In the genomic region with DNA sequence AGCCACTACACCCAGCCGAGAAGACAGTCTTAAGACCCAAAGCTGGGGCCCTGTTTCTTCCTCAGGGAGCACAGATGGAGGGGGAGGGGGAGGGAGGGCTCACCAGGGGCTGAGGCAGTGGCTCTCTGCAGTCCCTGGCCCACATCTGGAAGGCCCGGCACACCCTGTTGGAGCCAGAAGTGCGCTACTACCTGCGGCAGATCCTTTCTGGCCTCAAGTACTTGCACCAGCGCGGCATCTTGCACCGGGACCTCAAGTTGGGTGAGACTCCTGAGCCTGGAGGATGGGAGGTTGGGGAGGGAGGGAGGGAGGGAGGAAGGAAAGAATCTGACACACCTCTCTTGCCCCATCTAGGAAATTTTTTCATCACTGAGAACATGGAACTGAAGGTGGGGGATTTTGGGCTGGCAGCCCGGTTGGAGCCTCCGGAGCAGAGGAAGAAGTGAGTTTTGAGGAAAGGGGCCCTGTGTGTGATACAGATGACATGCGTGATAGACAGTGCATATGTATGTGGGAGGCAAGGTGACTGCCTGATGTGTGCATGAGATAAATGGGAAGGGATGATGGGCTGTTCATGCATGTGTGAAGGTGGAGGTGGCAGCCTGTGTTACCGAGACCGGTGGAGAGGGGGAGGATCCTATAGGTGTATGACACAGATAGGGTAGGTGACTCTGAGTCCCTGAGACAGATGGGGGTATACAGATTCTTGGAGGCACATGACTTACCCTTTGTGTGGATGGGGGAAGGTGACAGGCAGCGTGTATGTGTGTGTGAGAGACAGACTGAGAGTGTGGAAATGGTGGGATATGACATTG, we compare ENCODE assay signal across 8 cellular contexts. TPM values are rescaled to one million over a fixed set of nuclear protein-coding genes. Genes with fewer than 3 reads are reported as not detected.
DNase-seq lines count a peak whose midpoint lies in the region; ATAC-seq, FAIRE-seq and TF ChIP-seq lines count a peak whose summit lies in the region.

No MANE protein-coding gene starts in this region.

- H2BK5ac ChIP-seq in H1 (ENCODE audit: low read depth, low read length) = no peak overlapping the region

- H3K36me3 ChIP-seq in CD8-positive, alpha-beta T cell (ENCODE audit: insufficient read depth, low read length) = peaks cover 27% of the 10 kb centered on the region
- H3K36me3 ChIP-seq in H1 (ENCODE audit: control insufficient read depth in 2 of 4, insufficient read depth in 4 of 4, low read length in 3 of 4) = peaks cover 0 to 16% (median 10%) of the 10 kb centered on the region in 4 experiments; a peak in 5 of 8 replicates

- 89% methylated on average over 12 of the region's 13 CpGs; no CpG with 5 or more reads in 1 of the 2 experiments for WGBS in H1 (ENCODE audit: extremely low coverage in 1 of 2, insufficient coverage in 1 of 2, insufficient read length in 1 of 2, insufficient replicate concordance in 2 of 2, low coverage in 1 of 2, low lambda C conversion rate in 2 of 2, missing lambda C conversion rate in 1 of 2), 2 experiments

- peak overlapping the region; percentile 98 for H3K27ac ChIP-seq in CD8-positive, alpha-beta T cell (ENCODE audit: low read depth, low read length)
- no peak overlapping the region for H3K27ac ChIP-seq in H1 (ENCODE audit: low read depth, low read length)

- peaks cover 44% of the 10 kb centered on the region for H3K36me3 Mint-ChIP-seq in CD8-positive, alpha-beta T cell
- peaks cover 36% of the 10 kb centered on the region for H3K36me3 Mint-ChIP-seq in T-cell
- H3K36me3 Mint-ChIP-seq in osteocyte (ENCODE audit: unreplicated experiment) = peaks cover 22% of the 10 kb centered on the region

- no peaks in the 10 kb centered on the region for H3K27me3 Mint-ChIP-seq in CD8-positive, alpha-beta T cell (ENCODE audit: low read depth)
- H3K27me3 Mint-ChIP-seq in T-cell = no peaks in the 10 kb centered on the region
- H3K27me3 Mint-ChIP-seq in osteocyte (ENCODE audit: unreplicated experiment) = no peaks in the 10 kb centered on the region

- H3K4me3 Mint-ChIP-seq in CD8-positive, alpha-beta T cell = peak overlapping the region; percentile 87
- peak overlapping the region; percentile 83 to 98 (median 92) for H3K4me3 Mint-ChIP-seq in T-cell
- H3K4me3 Mint-ChIP-seq in osteocyte (ENCODE audit: unreplicated experiment) = peak overlapping the region; percentile 96

- H2BK15ac ChIP-seq in H1 (ENCODE audit: low read length) = no peak overlapping the region; the same call in 1 of the 2 replicates

- CTCF ChIA-PET in CD8-positive, alpha-beta T cell (lab: Charles Lee) = interaction anchor here (1.1 to 4.8 kb wide), 7 partner anchors 7 to 496 kb away, joined by 3 to 33 read pairs (median 6); partner anchors contain the start of gene BTBD19
- CTCF ChIA-PET in T-cell (lab: Charles Lee) (interaction anchor here in 1 of 2 donors (0.6 to 1.8 kb wide), 2 partner anchors 8 to 502 kb away, joined by 5 to 17 read pairs; partner anchors contain the start of gene BTBD19), H1 (lab: Charles Lee; ENCODE audit: partially characterized antibody) (interaction anchor here (0.6 to 5.4 kb wide), 10 partner anchors 8 to 630 kb away, joined by 3 to 33 read pairs (median 4); partner anchors contain the start of genes BEST4, BTBD19 and RPS8)

- no peak overlapping the region for H2AK5ac ChIP-seq in H1 (ENCODE audit: low read depth, low read length)

- H4K20me1 ChIP-seq in H1 (replicated peaks in 1 of 2; ENCODE audit: control insufficient read depth in 1 of 2, insufficient read depth in 2 of 2, low read length in 2 of 2) = peaks cover 0 to 10% of the 10 kb centered on the region in 2 experiments

- no peak overlapping the region for H3K9ac ChIP-seq in H1 (replicated peaks in 1 of 4; ENCODE audit: extremely low read depth in 1 of 4, low read depth in 3 of 4, low read length in 3 of 4)

- peak overlapping the region; percentile 89 for H3K27ac Mint-ChIP-seq in CD8-positive, alpha-beta T cell
- H3K27ac Mint-ChIP-seq in T-cell (peak overlapping the region; percentile 93 to 97), osteocyte (ENCODE audit: unreplicated experiment) (peak overlapping the region; percentile 87)

- intact Hi-C loops in CD8-positive, alpha-beta T cell (cut with DNase I, micrococcal nuclease) = loop anchor here (1.0 to 10.0 kb wide), 8 partner anchors 15 to 1847 kb away; partner anchors contain the start of genes KIF2C (in 1 of the 2), NASP (in 1 of the 2), RNU5D-1 (in 1 of the 2) and RPS8 (in 1 of the 2)

- peaks cover 7% of the 10 kb centered on the region; the same call in 1 of the 2 replicates for H3K23me2 ChIP-seq in H1 (ENCODE audit: low read depth, low read length)

- no peaks in the 10 kb centered on the region for H3K27me3 ChIP-seq in CD8-positive, alpha-beta T cell (ENCODE audit: insufficient read depth, low read length)
- peaks cover 0 to 5% (median 0%) of the 10 kb centered on the region in 4 experiments; a peak in 2 of 7 replicates for H3K27me3 ChIP-seq in H1 (replicated peaks in 1 of 4; ENCODE audit: control insufficient read depth in 3 of 4, extremely low read depth in 1 of 4, insufficient read depth in 3 of 4, low read length in 3 of 4)

- no peak for TF ChIP-seq POLR2A in H1 (IDR thresholded peaks at IDR 0.05; ENCODE audit: control extremely low read depth in 1 of 2, low read depth in 2 of 2, low read length in 2 of 2)

- peak; percentile 18 for ATAC-seq in CD8-positive, alpha-beta T cell
- no peak for ATAC-seq in T-cell (replicated peaks in 1 of 4)
- no peak for ATAC-seq in HG03135 (IDR thresholded peaks at IDR 0.05; ENCODE audit: unreplicated experiment)
- no peak for ATAC-seq in HG02623 (IDR thresholded peaks at IDR 0.05; ENCODE audit: unreplicated experiment)

- no peak for TF ChIP-seq RAD21 in H1 (IDR thresholded peaks at IDR 0.05 in 1 of 2, conservative IDR thresholded peaks at IDR 0.05 in 1 of 2; ENCODE audit: low read depth in 2 of 2, low read length in 2 of 2)

- peak overlapping the region; percentile 95 for H3K4me3 ChIP-seq in CD8-positive, alpha-beta T cell (ENCODE audit: low read depth, low read length)
- H3K4me3 ChIP-seq in H1 (ENCODE audit: extremely low read depth in 1 of 4, insufficient read depth in 2 of 4, low read depth in 3 of 4, low read length in 4 of 4) = no peak overlapping the region

- no peak overlapping the region for H2BK20ac ChIP-seq in H1 (ENCODE audit: low read length)

- peak in 3 of 7 experiments; percentile 49 to 63 (median 56) for DNase-seq in CD8-positive, alpha-beta T cell
- DNase-seq in T-cell (peak in 4 of 34 experiments; percentile 23 to 39 (median 32)), H1 (ENCODE audit: low read depth in 1 of 2, low spot score in 2 of 2) (no peak), osteocyte (ENCODE audit: extremely low spot score, unreplicated experiment) (no peak), pons (ENCODE audit: low spot score) (no peak), NCI-H1436 (lab: John Stamatoyannopoulos, UW) (no peak)

- H3K14ac ChIP-seq in H1 (ENCODE audit: insufficient read length) = no peak overlapping the region

- TF ChIP-seq EP300 in H1 (IDR thresholded peaks at IDR 0.05; ENCODE audit: borderline replicate concordance in 1 of 2, low read depth in 2 of 2, low read length in 2 of 2) = no peak

- H3K23ac ChIP-seq in H1 (ENCODE audit: insufficient read length) = no peak overlapping the region

- H3K4me2 ChIP-seq in H1 (ENCODE audit: insufficient read depth in 1 of 2, low read depth in 2 of 2, low read length in 2 of 2) = peak overlapping the region in 1 of 2 experiments; percentile 68; a peak in 2 of 4 replicates

- no peak overlapping the region for H4K8ac ChIP-seq in H1 (ENCODE audit: extremely low read depth, insufficient read depth, low read length)

- H2AFZ ChIP-seq in H1 (ENCODE audit: low read length) = no peak overlapping the region

- peaks cover 32% of the 10 kb centered on the region for H3K4me1 ChIP-seq in CD8-positive, alpha-beta T cell (ENCODE audit: insufficient read depth, low read length)
- H3K4me1 ChIP-seq in H1 (replicated peaks in 1 of 4; ENCODE audit: control insufficient read depth in 3 of 4, insufficient read depth in 4 of 4, low read length in 3 of 4) = peaks cover 0 to 10% (median 6%) of the 10 kb centered on the region in 4 experiments; a peak in 5 of 7 replicates

- FAIRE-seq in H1 (lab: Jason Lieb, UNC) = no peak

- no peak overlapping the region for H3K4ac ChIP-seq in H1 (replicated peaks; ENCODE audit: insufficient read length, low read depth, low read length)

- H3K9me3 Mint-ChIP-seq in CD8-positive, alpha-beta T cell = no peaks in the 10 kb centered on the region
- H3K9me3 Mint-ChIP-seq in T-cell = no peaks in the 10 kb centered on the region
- no peaks in the 10 kb centered on the region for H3K9me3 Mint-ChIP-seq in osteocyte (ENCODE audit: unreplicated experiment)

- H4K5ac ChIP-seq in H1 (ENCODE audit: insufficient read length, low read depth, low read length) = no peak overlapping the region

- H3K79me2 ChIP-seq in H1 (ENCODE audit: control insufficient read depth in 1 of 2, insufficient read depth in 2 of 2, low read length in 2 of 2) = no peaks in the 10 kb centered on the region

- H3K18ac ChIP-seq in H1 (ENCODE audit: extremely low read depth, low read length) = no peak overlapping the region

- no peaks in the 10 kb centered on the region for H3K9me3 ChIP-seq in CD8-positive, alpha-beta T cell (ENCODE audit: low read length)
- H3K9me3 ChIP-seq in H1 (ENCODE audit: insufficient read depth in 2 of 2, low read depth in 1 of 2, low read length in 1 of 2) = no peaks in the 10 kb centered on the region

- POLR2A ChIA-PET in CD8-positive, alpha-beta T cell (lab: Charles Lee) = interaction anchor here (2.1 to 9.5 kb wide), 6 partner anchors 7 to 80 kb away, joined by 5 to 189 read pairs (median 70); partner anchors contain the start of gene BTBD19
- POLR2A ChIA-PET in T-cell (lab: Charles Lee) (interaction anchor here (0.7 to 3.5 kb wide), 6 partner anchors 7 to 502 kb away, joined by 3 to 40 read pairs (median 13); partner anchors contain the start of gene BTBD19 (in 1 of the 2)), H1 (lab: Charles Lee; ENCODE audit: partially characterized antibody) (interaction anchor here (0.6 to 19.2 kb wide), 14 partner anchors 8 to 539 kb away, joined by 3 to 547 read pairs (median 7); partner anchors contain the start of genes BTBD19, RNU5D-1, RPS8 and UROD)

- no peak overlapping the region for H4K91ac ChIP-seq in H1 (replicated peaks; ENCODE audit: insufficient read length, low read length)

- peak overlapping the region; percentile 30; the same call in 1 of the 2 replicates for H2BK12ac ChIP-seq in H1 (ENCODE audit: low read depth, low read length)

- H3K79me1 ChIP-seq in H1 (ENCODE audit: low read depth, low read length) = no peaks in the 10 kb centered on the region

- no peak for TF ChIP-seq CTCF in CD8-positive, alpha-beta T cell (IDR thresholded peaks at IDR 0.05)
- TF ChIP-seq CTCF in H1 (IDR thresholded peaks at IDR 0.05; ENCODE audit: control extremely low read depth in 1 of 3, insufficient read depth in 1 of 3, low read depth in 1 of 3, low read length in 3 of 3) = no peak
- no peak for TF ChIP-seq CTCF in osteocyte (IDR thresholded peaks at IDR 0.05)

- no peak overlapping the region for H2BK120ac ChIP-seq in H1 (replicated peaks; ENCODE audit: low read depth, low read length)

- no peak overlapping the region for H3K56ac ChIP-seq in H1 (replicated peaks; ENCODE audit: insufficient read length, low read depth, low read length)

- peaks cover 43% of the 10 kb centered on the region for H3K4me1 Mint-ChIP-seq in CD8-positive, alpha-beta T cell (ENCODE audit: low read depth)
- H3K4me1 Mint-ChIP-seq in T-cell (peaks cover 44 to 63% (median 53%) of the 10 kb centered on the region in 3 donors), osteocyte (ENCODE audit: unreplicated experiment) (peaks cover 33% of the 10 kb centered on the region)

RNA-seq across cellular contexts. Expression of gene PLK3, which starts 1.5 kb away (rescaled TPM):
- total RNA-seq in CD8-positive, alpha-beta T cell = 100 to 1,000 TPM; 568 to 599 TPM
- total RNA-seq in T-cell (100 to 1,000 TPM; 124 to 453 (median 136) TPM), osteocyte (43.8 and 57.1 TPM in 2 replicates)
- total RNA-seq in H1 (2021; fragmentation: NEBNext Ultra II Directional; extraction: Animal tissue kit (Norgen Biotek cat#: 25700)) = 7.9 and 9.7 TPM in 2 replicates
- polyA plus RNA-seq in H1 (2011; rRNA removed) = 12.3 and 21.9 TPM in 2 replicates
- polyA plus RNA-seq in H1 (2011; cell fraction: cytosol; rRNA removed) = 10.6 TPM
- polyA plus RNA-seq in H1 (2011; cell fraction: nucleus; rRNA removed) = 64.2 TPM
- polyA plus RNA-seq in H1 (2012, experiment 1 of 2) = 4.9 to 9.1 TPM (median 8.2 TPM) in 4 replicates
- 6.9 TPM for polyA plus RNA-seq in H1 (2012, experiment 2 of 2)
- polyA plus RNA-seq in H1 (2013, experiment 1 of 2) = 7.1 TPM
- 6.4 TPM for polyA plus RNA-seq in H1 (2013, experiment 2 of 2)
- 5.2 and 7.1 TPM in 2 replicates for polyA minus RNA-seq in H1 (2011; rRNA and poly(A)+ RNA removed)
- polyA minus RNA-seq in H1 (2011; cell fraction: cytosol; rRNA and poly(A)+ RNA removed) = 3.7 TPM
- 18.2 TPM for polyA minus RNA-seq in H1 (2011; cell fraction: nucleus; rRNA and poly(A)+ RNA removed)

RNA-seq across cellular contexts. Expression of gene DYNLT4, which starts 5.5 kb away (rescaled TPM):
- 1 to 10 TPM; 2.2 to 2.5 TPM for total RNA-seq in CD8-positive, alpha-beta T cell
- total RNA-seq in T-cell = 1 to 10 TPM in 2 of 5 donors, under 1 TPM in 2, not detected in 1; 0.36 to 4.3 (median 2.3) TPM
- not detected in 2 replicates for total RNA-seq in H1 (2021; fragmentation: NEBNext Ultra II Directional; extraction: Animal tissue kit (Norgen Biotek cat#: 25700))
- 0.19 and 0.29 TPM in 2 replicates for polyA plus RNA-seq in H1 (2011; rRNA removed)
- 0.16 TPM for polyA plus RNA-seq in H1 (2011; cell fraction: cytosol; rRNA removed)
- not detected for polyA plus RNA-seq in H1 (2011; cell fraction: nucleus; rRNA removed)
- not detected in 4 replicates for polyA plus RNA-seq in H1 (2012, experiment 1 of 2)
- not detected for polyA plus RNA-seq in H1 (2012, experiment 2 of 2)
- not detected for polyA plus RNA-seq in H1 (2013, experiment 1 of 2)
- polyA plus RNA-seq in H1 (2013, experiment 2 of 2) = not detected
- polyA minus RNA-seq in H1 (2011; rRNA and poly(A)+ RNA removed) = not detected in 2 replicates
- polyA minus RNA-seq in H1 (2011; cell fraction: cytosol; rRNA and poly(A)+ RNA removed) = not detected
- 4.1 TPM for polyA minus RNA-seq in H1 (2011; cell fraction: nucleus; rRNA and poly(A)+ RNA removed)
- total RNA-seq in osteocyte = 0.48 TPM in 1 of 2 replicates, not detected in the other

RNA-seq across cellular contexts. Expression of gene BTBD19, which starts 6.6 kb away (rescaled TPM):
- 10 to 100 TPM; 24.9 to 27.5 TPM for total RNA-seq in CD8-positive, alpha-beta T cell
- 10 to 100 TPM; 10.1 to 56.7 (median 11.5) TPM for total RNA-seq in T-cell
- total RNA-seq in H1 (2021; fragmentation: NEBNext Ultra II Directional; extraction: Animal tissue kit (Norgen Biotek cat#: 25700)) = 1.1 and 1.5 TPM in 2 replicates
- polyA plus RNA-seq in H1 (2011; rRNA removed) = 1.1 and 1.6 TPM in 2 replicates
- 0.80 TPM for polyA plus RNA-seq in H1 (2011; cell fraction: cytosol; rRNA removed)
- 3.9 TPM for polyA plus RNA-seq in H1 (2011; cell fraction: nucleus; rRNA removed)
- 0.54 to 1.00 TPM (median 0.66 TPM) in 4 replicates for polyA plus RNA-seq in H1 (2012, experiment 1 of 2)
- 0.52 TPM for polyA plus RNA-seq in H1 (2012, experiment 2 of 2)
- 1.4 TPM for polyA plus RNA-seq in H1 (2013, experiment 1 of 2)
- polyA plus RNA-seq in H1 (2013, experiment 2 of 2) = 1.1 TPM
- polyA minus RNA-seq in H1 (2011; rRNA and poly(A)+ RNA removed) = 0.39 and 1.0 TPM in 2 replicates
- 1.1 TPM for polyA minus RNA-seq in H1 (2011; cell fraction: cytosol; rRNA and poly(A)+ RNA removed)
- polyA minus RNA-seq in H1 (2011; cell fraction: nucleus; rRNA and poly(A)+ RNA removed) = 2.0 TPM
- total RNA-seq in osteocyte = 39.1 and 51.2 TPM in 2 replicates

RNA-seq across cellular contexts. Expression of gene BEST4, which starts 13.7 kb away (rescaled TPM):
- total RNA-seq in CD8-positive, alpha-beta T cell = 1 to 10 TPM; 1.4 to 1.5 TPM
- total RNA-seq in T-cell = 1 to 10 TPM in 4 of 5 donors, under 1 TPM in 1; 0.75 to 2.4 (median 1.6) TPM
- 0.80 and 1.4 TPM in 2 replicates for total RNA-seq in H1 (2021; fragmentation: NEBNext Ultra II Directional; extraction: Animal tissue kit (Norgen Biotek cat#: 25700))
- polyA plus RNA-seq in H1 (2011; rRNA removed) = 0.76 and 0.86 TPM in 2 replicates
- polyA plus RNA-seq in H1 (2011; cell fraction: cytosol; rRNA removed) = 1.1 TPM
- 1.6 TPM for polyA plus RNA-seq in H1 (2011; cell fraction: nucleus; rRNA removed)
- polyA plus RNA-seq in H1 (2012, experiment 1 of 2) = 1.1 to 1.7 TPM (median 1.3 TPM) in 4 replicates
- 0.97 TPM for polyA plus RNA-seq in H1 (2012, experiment 2 of 2)
- polyA plus RNA-seq in H1 (2013, experiment 1 of 2) = 0.95 TPM
- 0.72 TPM for polyA plus RNA-seq in H1 (2013, experiment 2 of 2)
- polyA minus RNA-seq in H1 (2011; rRNA and poly(A)+ RNA removed) = 0.24 and 0.25 TPM in 2 replicates
- not detected for polyA minus RNA-seq in H1 (2011; cell fraction: cytosol; rRNA and poly(A)+ RNA removed)
- 0.90 TPM for polyA minus RNA-seq in H1 (2011; cell fraction: nucleus; rRNA and poly(A)+ RNA removed)
- 0.18 and 0.48 TPM in 2 replicates for total RNA-seq in osteocyte

RNA-seq across cellular contexts. Expression of gene RPS8, which starts 26.4 kb away (rescaled TPM):
- 1,000 to 10,000 TPM; 3,381 to 3,465 TPM for total RNA-seq in CD8-positive, alpha-beta T cell
- total RNA-seq in T-cell = 1,000 to 10,000 TPM; 2,713 to 2,895 (median 2,873) TPM
- total RNA-seq in H1 (2021; fragmentation: NEBNext Ultra II Directional; extraction: Animal tissue kit (Norgen Biotek cat#: 25700)) = 2,387 and 2,407 TPM in 2 replicates
- 2,239 and 2,261 TPM in 2 replicates for polyA plus RNA-seq in H1 (2011; rRNA removed)
- polyA plus RNA-seq in H1 (2011; cell fraction: cytosol; rRNA removed) = 3,193 TPM
- 1,937 TPM for polyA plus RNA-seq in H1 (2011; cell fraction: nucleus; rRNA removed)
- polyA plus RNA-seq in H1 (2012, experiment 1 of 2) = 2,656 to 3,207 TPM (median 2,890 TPM) in 4 replicates
- polyA plus RNA-seq in H1 (2012, experiment 2 of 2) = 2,335 TPM
- polyA plus RNA-seq in H1 (2013, experiment 1 of 2) = 6,208 TPM
- polyA plus RNA-seq in H1 (2013, experiment 2 of 2) = 6,380 TPM
- 576 and 640 TPM in 2 replicates for polyA minus RNA-seq in H1 (2011; rRNA and poly(A)+ RNA removed)
- polyA minus RNA-seq in H1 (2011; cell fraction: cytosol; rRNA and poly(A)+ RNA removed) = 767 TPM
- polyA minus RNA-seq in H1 (2011; cell fraction: nucleus; rRNA and poly(A)+ RNA removed) = 598 TPM
- 1,690 and 1,756 TPM in 2 replicates for total RNA-seq in osteocyte
